In genomic region chr4:121951570-121952110, GRCh38 we compare ENCODE assay signal across 9 cellular contexts. TPM values are rescaled to one million over a fixed set of nuclear protein-coding genes. Genes with fewer than 3 reads are reported as not detected.
DNase-seq lines count a peak whose midpoint lies in the region; ATAC-seq, FAIRE-seq and TF ChIP-seq lines count a peak whose summit lies in the region.
"Had no signal": no experiment of that assay in that cellular context is flagged by ENCODE, and none has a peak within 500 bp of the region (broad histone marks: within the 10 kb centered on the region; RNA-seq: fewer than 3 reads in every experiment).

Gene TRPC3, minus strand, starts transcription at chr4:121952060. Its CDS starts 380 bp downstream, at chr4:121951680.

- CTCF ChIA-PET in H1 (lab: Charles Lee; ENCODE audit: partially characterized antibody): interaction anchor here (1.5 to 1.7 kb wide), 3 partner anchors 120 to 626 kb away, joined by 3 to 5 read pairs (median 4); no protein-coding TSS in a partner anchor

- H3K36me3 ChIP-seq in ACC112 (ENCODE audit: insufficient read depth, low read length): no peaks in the 10 kb centered on the region
- H3K36me3 ChIP-seq in H1 (ENCODE audit: control insufficient read depth in 2 of 4, insufficient read depth in 4 of 4, low read length in 3 of 4): no peaks in the 10 kb centered on the region
- no peaks in the 10 kb centered on the region for H3K36me3 ChIP-seq in mucosa of descending colon (ENCODE audit: low read depth)
- H3K36me3 ChIP-seq in stomach smooth muscle (ENCODE audit: control insufficient read depth in 2 of 2, insufficient read depth in 2 of 2, low read length in 2 of 2): no peaks in the 10 kb centered on the region

- POLR2A ChIA-PET in H1 (lab: Charles Lee; ENCODE audit: partially characterized antibody): no interaction called here

- H3K4ac ChIP-seq in H1 (replicated peaks; ENCODE audit: insufficient read length, low read depth, low read length): peak within 1 kb of the TSS; percentile 75

- no peaks in the 10 kb centered on the region for H3K79me2 ChIP-seq in ACC112 (ENCODE audit: control insufficient read depth, insufficient read depth, low read length, unreplicated experiment)
- H3K79me2 ChIP-seq in H1 (ENCODE audit: control insufficient read depth in 1 of 2, insufficient read depth in 2 of 2, low read length in 2 of 2): no peaks in the 10 kb centered on the region

- ATAC-seq in GM19025 (IDR thresholded peaks at IDR 0.05; ENCODE audit: low read depth, unreplicated experiment) (peak; percentile 39), HG03565 (IDR thresholded peaks at IDR 0.05; ENCODE audit: unreplicated experiment) (peak; percentile 27), mucosa of descending colon (peak; percentile 43)

- H3K27me3 ChIP-seq in ACC112 (ENCODE audit: insufficient read depth, low read length) (peaks cover 19% of the 10 kb centered on the region), H1 (replicated peaks in 1 of 4; ENCODE audit: control insufficient read depth in 3 of 4, extremely low read depth in 1 of 4, insufficient read depth in 3 of 4, low read length in 3 of 4) (peaks cover 23 to 58% (median 42%) of the 10 kb centered on the region in 4 experiments), stomach smooth muscle (ENCODE audit: control insufficient read depth in 1 of 2, insufficient read depth in 2 of 2, low read length in 2 of 2) (peaks cover 12 to 14% of the 10 kb centered on the region in 2 donors)

- H3K23me2 ChIP-seq in H1 (ENCODE audit: low read depth, low read length): peaks cover 16% of the 10 kb centered on the region; the same call in 1 of the 2 replicates

- no peak within 1 kb of the TSS for H2BK5ac ChIP-seq in H1 (ENCODE audit: low read depth, low read length)

- peak; percentile 15 for DNase-seq in activated CD4-positive, alpha-beta T cell treated with anti-CD3 and anti-CD28 coated beads, Interleukin-2, amount 50 U/mL, for 1 hour
- DNase-seq in H1 (ENCODE audit: low read depth in 1 of 2, low spot score in 2 of 2) (peak in 1 of 2 experiments; percentile 72), mucosa of descending colon (peak; percentile 20 to 51 (median 49)), G401 (ENCODE audit: low spot score) (no peak)

- H3K9ac ChIP-seq in H1 (replicated peaks in 1 of 4; ENCODE audit: extremely low read depth in 1 of 4, low read depth in 3 of 4, low read length in 3 of 4) (peak within 1 kb of the TSS in 1 of 4 experiments; percentile 24; a peak in 2 of 7 replicates), stomach smooth muscle (ENCODE audit: low read length in 2 of 2) (peak within 1 kb of the TSS in 1 of 2 donors; percentile 25)

- H4K5ac ChIP-seq in H1 (ENCODE audit: insufficient read length, low read depth, low read length): no peak within 1 kb of the TSS

- in situ Hi-C loops in G401 (cut with HindIII; ENCODE audit: low sequenced_read_pairs): no loop called here

- H3K4me3 ChIP-seq in ACC112 (ENCODE audit: low read depth, low read length): peak within 1 kb of the TSS; percentile 82
- H3K4me3 ChIP-seq in H1 (ENCODE audit: extremely low read depth in 1 of 4, insufficient read depth in 2 of 4, low read depth in 3 of 4, low read length in 4 of 4): peak within 1 kb of the TSS; percentile 46 to 77 (median 69)
- peak within 1 kb of the TSS; percentile 26 for H3K4me3 ChIP-seq in mucosa of descending colon
- H3K4me3 ChIP-seq in stomach smooth muscle (ENCODE audit: low read length in 2 of 2): peak within 1 kb of the TSS; percentile 75 to 79

- H2BK12ac ChIP-seq in H1 (ENCODE audit: low read depth, low read length): no peak within 1 kb of the TSS

- no peak for TF ChIP-seq CTCF in H1 (IDR thresholded peaks at IDR 0.05; ENCODE audit: control extremely low read depth in 1 of 3, insufficient read depth in 1 of 3, low read depth in 1 of 3, low read length in 3 of 3)
- TF ChIP-seq CTCF in mucosa of descending colon (IDR thresholded peaks at IDR 0.05): no peak

- H3K4me1 ChIP-seq in ACC112 (ENCODE audit: control insufficient read depth, insufficient read depth, low read length, unreplicated experiment) (no peaks in the 10 kb centered on the region), H1 (replicated peaks in 1 of 4; ENCODE audit: control insufficient read depth in 3 of 4, insufficient read depth in 4 of 4, low read length in 3 of 4) (peaks cover 0 to 2% (median 0%) of the 10 kb centered on the region in 4 experiments; a peak in 1 of 7 replicates), mucosa of descending colon (ENCODE audit: low read depth) (peaks cover 14% of the 10 kb centered on the region), stomach smooth muscle (ENCODE audit: control insufficient read depth, insufficient read depth, low read length) (peaks cover 8% of the 10 kb centered on the region)

- peak within 1 kb of the TSS; percentile 87 for H2AFZ ChIP-seq in ACC112 (ENCODE audit: low read length, unreplicated experiment)
- H2AFZ ChIP-seq in H1 (ENCODE audit: low read length): peak within 1 kb of the TSS; percentile 83

- no peak within 1 kb of the TSS for H3K23ac ChIP-seq in H1 (ENCODE audit: insufficient read length)

- H4K20me1 ChIP-seq in H1 (replicated peaks in 1 of 2; ENCODE audit: control insufficient read depth in 1 of 2, insufficient read depth in 2 of 2, low read length in 2 of 2): no peaks in the 10 kb centered on the region

- 1% methylated on average over 34 of the region's 62 CpGs; no CpG with 5 or more reads in 1 of the 2 experiments for WGBS in H1 (ENCODE audit: extremely low coverage in 1 of 2, insufficient coverage in 1 of 2, insufficient read length in 1 of 2, insufficient replicate concordance in 2 of 2, low coverage in 1 of 2, low lambda C conversion rate in 2 of 2, missing lambda C conversion rate in 1 of 2), 2 experiments

- TF ChIP-seq EP300 in H1 (IDR thresholded peaks at IDR 0.05; ENCODE audit: borderline replicate concordance in 1 of 2, low read depth in 2 of 2, low read length in 2 of 2): no peak

- H3K27ac ChIP-seq in ACC112 (ENCODE audit: low read depth, low read length): no peak within 1 kb of the TSS
- H3K27ac ChIP-seq in H1 (ENCODE audit: low read depth, low read length): no peak within 1 kb of the TSS
- no peak within 1 kb of the TSS for H3K27ac ChIP-seq in stomach smooth muscle (ENCODE audit: low read length)

- no peaks in the 10 kb centered on the region for H3K9me3 ChIP-seq in H1 (ENCODE audit: insufficient read depth in 2 of 2, low read depth in 1 of 2, low read length in 1 of 2)
- no peaks in the 10 kb centered on the region for H3K9me3 ChIP-seq in mucosa of descending colon
- H3K9me3 ChIP-seq in stomach smooth muscle (ENCODE audit: control insufficient read depth in 2 of 2, low read length in 2 of 2): no peaks in the 10 kb centered on the region

- H3K56ac ChIP-seq in H1 (replicated peaks; ENCODE audit: insufficient read length, low read depth, low read length): no peak within 1 kb of the TSS

- peak within 1 kb of the TSS; percentile 83 for H4K8ac ChIP-seq in H1 (ENCODE audit: extremely low read depth, insufficient read depth, low read length)

- H4K91ac ChIP-seq in H1 (replicated peaks; ENCODE audit: insufficient read length, low read length): no peak within 1 kb of the TSS

- FAIRE-seq in H1 (lab: Jason Lieb, UNC): no peak
- FAIRE-seq: GM18507 had no signal

- H3K79me1 ChIP-seq in H1 (ENCODE audit: low read depth, low read length): no peaks in the 10 kb centered on the region

- intact Hi-C loops in mucosa of descending colon (cut with DNase I, micrococcal nuclease): loop anchor here (2.0 to 10.0 kb wide), 2 partner anchors 51 to 293 kb away; no protein-coding TSS in a partner anchor

- no peak within 1 kb of the TSS for H3K14ac ChIP-seq in H1 (ENCODE audit: insufficient read length)

- H2AK5ac ChIP-seq in H1 (ENCODE audit: low read depth, low read length): no peak within 1 kb of the TSS

- peak within 1 kb of the TSS; percentile 51 to 84 for H3K4me2 ChIP-seq in H1 (ENCODE audit: insufficient read depth in 1 of 2, low read depth in 2 of 2, low read length in 2 of 2)

- no peak for TF ChIP-seq RAD21 in H1 (IDR thresholded peaks at IDR 0.05 in 1 of 2, conservative IDR thresholded peaks at IDR 0.05 in 1 of 2; ENCODE audit: low read depth in 2 of 2, low read length in 2 of 2)

- no peak within 1 kb of the TSS for H2BK120ac ChIP-seq in H1 (replicated peaks; ENCODE audit: low read depth, low read length)

- peak within 1 kb of the TSS; percentile 60; the same call in 1 of the 2 replicates for H3K18ac ChIP-seq in H1 (ENCODE audit: extremely low read depth, low read length)

- TF ChIP-seq POLR2A in H1 (IDR thresholded peaks at IDR 0.05; ENCODE audit: control extremely low read depth in 1 of 2, low read depth in 2 of 2, low read length in 2 of 2): no peak

- H2BK15ac ChIP-seq in H1 (ENCODE audit: low read length): no peak within 1 kb of the TSS

- no peak within 1 kb of the TSS for H2BK20ac ChIP-seq in H1 (ENCODE audit: low read length)

TF ChIP-seq in H1, 55 proteins besides CTCF, POLR2A, EP300 and RAD21 (continues in another document):
- TF ChIP-seq ATF3 (IDR thresholded peaks at IDR 0.05; ENCODE audit: insufficient read depth, low read depth, low read length) (no peak), SP2 (IDR thresholded peaks at IDR 0.05; ENCODE audit: low read length) (no peak), KDM4A (IDR thresholded peaks at IDR 0.05; ENCODE audit: low read depth, low read length, severe bottlenecking) (peak; percentile 95), SIRT6 (IDR thresholded peaks at IDR 0.05; ENCODE audit: low read length) (no peak), SP1 (IDR thresholded peaks at IDR 0.05; ENCODE audit: low read depth, low read length) (no peak), CREB1 (IDR thresholded peaks at IDR 0.05) (no peak), SUZ12 (IDR thresholded peaks at IDR 0.05; ENCODE audit: low read length) (peak; percentile 70), ASH2L (IDR thresholded peaks at IDR 0.05; ENCODE audit: low read length) (peak; percentile 46), CEBPB (IDR thresholded peaks at IDR 0.05; ENCODE audit: low read depth, low read length) (no peak), NANOG (IDR thresholded peaks at IDR 0.05; ENCODE audit: insufficient read depth, low read depth, low read length, poor library complexity, severe bottlenecking) (no peak)

RNA-seq across cellular contexts. Expression of gene TRPC3, which starts in this region (rescaled TPM):
- 0.37 and 0.57 TPM in 2 replicates for total RNA-seq in H1 (2021; fragmentation: NEBNext Ultra II Directional; extraction: Animal tissue kit (Norgen Biotek cat#: 25700))
- polyA plus RNA-seq in H1 (2011; rRNA removed): 0.41 and 0.49 TPM in 2 replicates
- 0.62 TPM for polyA plus RNA-seq in H1 (2011; cell fraction: cytosol; rRNA removed)
- polyA plus RNA-seq in H1 (2011; cell fraction: nucleus; rRNA removed): 1.0 TPM
- 0.29 to 0.43 TPM (median 0.41 TPM) in 4 replicates for polyA plus RNA-seq in H1 (2012, experiment 1 of 2)
- polyA plus RNA-seq in H1 (2012, experiment 2 of 2): 0.09 TPM
- polyA plus RNA-seq in H1 (2013, experiment 1 of 2): 0.18 TPM
- polyA plus RNA-seq in H1 (2013, experiment 2 of 2): 0.11 TPM
- 1.5 TPM in 2 replicates for polyA minus RNA-seq in H1 (2011; rRNA and poly(A)+ RNA removed)
- polyA minus RNA-seq in H1 (2011; cell fraction: cytosol; rRNA and poly(A)+ RNA removed): 1.1 TPM
- 3.1 TPM for polyA minus RNA-seq in H1 (2011; cell fraction: nucleus; rRNA and poly(A)+ RNA removed)
- total RNA-seq in mucosa of descending colon: 1 to 10 TPM in 1 of 3 donors, under 1 TPM in 2; 0.17 to 1.0 (median 0.51) TPM
- total RNA-seq in G401 (2014; rRNA removed; shearing (Covaris generic)): not detected in 2 replicates

Comparison
In these comparisons a context has a peak if more than half of its experiments do, and no peak if none do; other contexts are left out.
1. H3K4me3 ChIP-seq: peak in every context shown above with its lines; median percentile 82 in ACC112; 77 in stomach smooth muscle; 69 in H1; 26 in mucosa of descending colon.